21 cellular contexts compared by ENCODE assay signal in genomic region chr3:129530821-129531220, GRCh38. TPM values are rescaled to one million over a fixed set of nuclear protein-coding genes. Genes with fewer than 3 reads are reported as not detected.
DNase-seq lines count a peak whose midpoint lies in the region; ATAC-seq, FAIRE-seq and TF ChIP-seq lines count a peak whose summit lies in the region.
"Had no signal": no experiment of that assay in that cellular context is flagged by ENCODE, and none has a peak within 500 bp of the region (broad histone marks: within the 10 kb centered on the region; RNA-seq: fewer than 3 reads in every experiment).

No MANE protein-coding gene starts in this region.

- H3K9me3 ChIP-seq in A549 (no peaks in the 10 kb centered on the region), SK-N-MC (ENCODE audit: low read depth, low read length) (no peaks in the 10 kb centered on the region), endodermal cell (ENCODE audit: control insufficient read depth, low read length) (no peaks in the 10 kb centered on the region), neural progenitor cell (ENCODE audit: low read depth) (no peaks in the 10 kb centered on the region), heart left ventricle (no peaks in the 10 kb centered on the region)

- H3K27ac ChIP-seq in A549 (peak overlapping the region in 1 of 2 experiments; percentile 60; a peak in 3 of 6 replicates), SK-N-MC (no peak overlapping the region), endodermal cell (ENCODE audit: low read depth, low read length) (no peak overlapping the region), neural progenitor cell (no peak overlapping the region), heart left ventricle (no peak overlapping the region)

- peaks cover 48% of the 10 kb centered on the region for H3K4me1 Mint-ChIP-seq in endodermal cell
- H3K4me1 Mint-ChIP-seq in neural progenitor cell: peaks cover 34% of the 10 kb centered on the region

- peak overlapping the region; percentile 32 for H2AFZ ChIP-seq in neural progenitor cell (replicated peaks)

- no peaks in the 10 kb centered on the region for H4K20me1 ChIP-seq in neural progenitor cell (ENCODE audit: low read depth)

- CTCF ChIA-PET in A549 (lab: Yijun Ruan, JAX): interaction anchor here (0.7 kb wide), 1 partner anchor 9 kb away, joined by 4 read pairs; no protein-coding TSS in a partner anchor

- intact Hi-C loops in heart left ventricle (cut with DNase I): no loop called here

- H3K27ac Mint-ChIP-seq in endodermal cell (peak overlapping the region; percentile 86), neural progenitor cell (peak overlapping the region; percentile 60)
- H3K27ac Mint-ChIP-seq: IgD-negative memory B cell had no signal

- TF ChIP-seq POLR2A in A549 (IDR thresholded peaks at IDR 0.05; ENCODE audit: low read length) (no peak), heart left ventricle (IDR thresholded peaks at IDR 0.05) (no peak)

- no peaks in the 10 kb centered on the region for H3K79me2 ChIP-seq in neural progenitor cell (ENCODE audit: low read depth)

- H3K27me3 ChIP-seq in endodermal cell (ENCODE audit: control insufficient read depth, insufficient read depth, low read length, poor library complexity, severe bottlenecking): no peaks in the 10 kb centered on the region
- H3K27me3 ChIP-seq in neural progenitor cell: no peaks in the 10 kb centered on the region
- no peaks in the 10 kb centered on the region for H3K27me3 ChIP-seq in heart left ventricle

- DNase-seq in A549 (ENCODE audit: low read depth in 1 of 2, low spot score in 1 of 2) (no peak), SK-N-MC (ENCODE audit: low read depth, low spot score) (no peak), endodermal cell (no peak), neural progenitor cell (ENCODE audit: low spot score) (no peak), AG08395 (ENCODE audit: low spot score) (no peak), D341Med (ENCODE audit: low spot score) (no peak), heart left ventricle (no peak)
- no peak for DNase-seq in activated T-cell treated with anti-CD3 and anti-CD28 coated beads, Interleukin-2, amount 50 U/mL, for 48 hours
- DNase-seq: 8988T; DMS79; HCEC 1CT; NCI-H1105; NCI-H2029 treated with DMSO at 0.1 percent for 48 hours; NCI-H345; NCI-H524; NCI-H774; NK-92 treated with Interleukin-12 subunit alpha and Interleukin-12 subunit beta, amount 100 ng/mL, for 24 hours had no signal

- ATAC-seq in A549 (no peak), heart left ventricle (no peak)

- H3K4me2 ChIP-seq in A549: peak overlapping the region; percentile 19; the same call in 1 of the 3 replicates
- peak overlapping the region; percentile 27 for H3K4me2 ChIP-seq in neural progenitor cell

- TF ChIP-seq RAD21 in A549 (conservative IDR thresholded peaks at IDR 0.05 in 1 of 2, IDR thresholded peaks at IDR 0.05 in 1 of 2): no peak

- H3F3A ChIP-seq in neural progenitor cell (ENCODE audit: low read depth): peaks cover 5% of the 10 kb centered on the region

- no peak for TF ChIP-seq EP300 in A549 (IDR thresholded peaks at IDR 0.05)

- H3K27me3 Mint-ChIP-seq in endodermal cell (ENCODE audit: insufficient read depth): no peaks in the 10 kb centered on the region
- H3K27me3 Mint-ChIP-seq in neural progenitor cell (ENCODE audit: insufficient read depth, low read depth): peaks cover 12% of the 10 kb centered on the region
- H3K27me3 Mint-ChIP-seq: IgD-negative memory B cell had no signal

- H3K4me3 ChIP-seq in A549 (no peak overlapping the region), SK-N-MC (peak overlapping the region; percentile 19; the same call in 1 of the 2 replicates), endodermal cell (ENCODE audit: low read length) (peak overlapping the region; percentile 43), neural progenitor cell (no peak overlapping the region), heart left ventricle (no peak overlapping the region)

- no peak for FAIRE-seq in A549 (lab: Jason Lieb, UNC)
- FAIRE-seq: HTR-8/SVneo had no signal

- WGBS in A549 (ENCODE audit: missing lambda C conversion rate): 91% methylated on average over 9 of the region's 13 CpGs
- 91 to 96% methylated on average over 13 of the region's 13 CpGs for WGBS in endodermal cell (ENCODE audit: insufficient coverage in 1 of 2, insufficient read length in 1 of 2), 2 experiments
- WGBS in heart left ventricle, 4 donors: 97 to 98% (median 97%) methylated on average over 13 of the region's 13 CpGs

- no peak overlapping the region for H3K4me3 Mint-ChIP-seq in endodermal cell
- no peak overlapping the region for H3K4me3 Mint-ChIP-seq in neural progenitor cell
- H3K4me3 Mint-ChIP-seq: CD14-positive monocyte, IgD-negative memory B cell had no signal

- no peaks in the 10 kb centered on the region for H3K36me3 Mint-ChIP-seq in endodermal cell (ENCODE audit: low read depth)
- no peaks in the 10 kb centered on the region for H3K36me3 Mint-ChIP-seq in neural progenitor cell
- H3K36me3 Mint-ChIP-seq: IgD-negative memory B cell had no signal

- POLR2A ChIA-PET in A549 (lab: Yijun Ruan, JAX): no interaction called here

- H3K9me3 Mint-ChIP-seq in endodermal cell (no peaks in the 10 kb centered on the region), neural progenitor cell (peaks cover 2% of the 10 kb centered on the region)
- H3K9me3 Mint-ChIP-seq: CD14-positive monocyte, IgD-negative memory B cell had no signal

- TF ChIP-seq CTCF in A549 (IDR thresholded peaks at IDR 0.05) (no peak), endodermal cell (conservative IDR thresholded peaks at IDR 0.05) (no peak), neural progenitor cell (IDR thresholded peaks at IDR 0.05) (no peak), heart left ventricle (IDR thresholded peaks at IDR 0.05) (no peak)

- H3K4me1 ChIP-seq in A549 (peaks cover 23% of the 10 kb centered on the region), endodermal cell (ENCODE audit: control insufficient read depth, insufficient read depth, low read length) (peaks cover 34% of the 10 kb centered on the region), neural progenitor cell (peaks cover 26% of the 10 kb centered on the region), heart left ventricle (peaks cover 0 to 17% (median 7%) of the 10 kb centered on the region in 12 donors)

- no peaks in the 10 kb centered on the region for H3K36me3 ChIP-seq in SK-N-MC (ENCODE audit: insufficient read depth, low read length)
- no peaks in the 10 kb centered on the region for H3K36me3 ChIP-seq in endodermal cell (ENCODE audit: control insufficient read depth, insufficient read depth, low read length)
- H3K36me3 ChIP-seq in neural progenitor cell: no peaks in the 10 kb centered on the region
- no peaks in the 10 kb centered on the region for H3K36me3 ChIP-seq in heart left ventricle

- H3K9ac ChIP-seq in SK-N-MC (ENCODE audit: insufficient read length) (no peak overlapping the region), endodermal cell (ENCODE audit: extremely low read depth, low read length, poor library complexity, severe bottlenecking) (no peak overlapping the region), neural progenitor cell (no peak overlapping the region)

TF ChIP-seq in A549, 52 proteins besides CTCF, POLR2A, EP300 and RAD21:
- no peak for TF ChIP-seq KDM1A (IDR thresholded peaks at IDR 0.05; ENCODE audit: low read depth)
- TF ChIP-seq HOXB13 (CRISPR knock-in tag; IDR thresholded peaks at IDR 0.05; ENCODE audit: low read depth): no peak
- TF ChIP-seq FOXS1 (CRISPR knock-in tag; IDR thresholded peaks at IDR 0.05): no peak
- TF ChIP-seq CEBPB (IDR thresholded peaks at IDR 0.05): no peak
- no peak for TF ChIP-seq CHD4 (IDR thresholded peaks at IDR 0.05; ENCODE audit: borderline replicate concordance)
- TF ChIP-seq KDM5A (IDR thresholded peaks at IDR 0.05): no peak
- no peak for TF ChIP-seq HEYL (CRISPR knock-in tag; IDR thresholded peaks at IDR 0.05)
- no peak for TF ChIP-seq E2F6 (IDR thresholded peaks at IDR 0.05; ENCODE audit: borderline replicate concordance, low read depth)
- no peak for TF ChIP-seq SMC3 (IDR thresholded peaks at IDR 0.05)

RNA-seq across cellular contexts. Expression of gene RHO, which starts 2.4 kb away (rescaled TPM):
- polyA plus RNA-seq in A549 (2011; rRNA removed): 0.03 and 0.04 TPM in 2 replicates
- polyA plus RNA-seq in A549 (2012; cell fraction: cytosol; rRNA removed): 0.01 TPM in 1 of 2 replicates, not detected in the other
- polyA plus RNA-seq in A549 (2012; cell fraction: nucleus; rRNA removed): 0.05 and 0.11 TPM in 2 replicates
- not detected in 3 replicates for polyA plus RNA-seq in A549 (2017; fragmentation: RNase III; extraction: RNeasy Plus Mini Kit Qiagen cat#74134 plus additional on column Dnase treatment)
- not detected in 2 replicates for polyA minus RNA-seq in A549 (2011; rRNA and poly(A)+ RNA removed)
- under 1 TPM; 0.22 to 0.26 TPM for total RNA-seq in endodermal cell
- polyA plus RNA-seq in endodermal cell (2013, experiment 1 of 2): not detected
- polyA plus RNA-seq in endodermal cell (2013, experiment 2 of 2): not detected
- not detected in 2 replicates for total RNA-seq in neural progenitor cell (ENCODE audit: low replicate concordance)
- total RNA-seq in heart left ventricle: not detected
- under 1 TPM in 1 of 2 donors, not detected in 1; 0.08 TPM for polyA plus RNA-seq in heart left ventricle
- polyA plus RNA-seq: AG04450, CD14-positive monocyte, IgD-negative memory B cell had no signal

RNA-seq across cellular contexts. Expression of gene H1-8, which starts 12.2 kb away (rescaled TPM):
- polyA plus RNA-seq in A549 (2011; rRNA removed): not detected in 2 replicates
- polyA plus RNA-seq in A549 (2012; cell fraction: cytosol; rRNA removed): not detected in 2 replicates
- not detected in 2 replicates for polyA plus RNA-seq in A549 (2012; cell fraction: nucleus; rRNA removed)
- polyA plus RNA-seq in A549 (2017; fragmentation: RNase III; extraction: RNeasy Plus Mini Kit Qiagen cat#74134 plus additional on column Dnase treatment): not detected in 3 replicates
- not detected in 2 replicates for polyA minus RNA-seq in A549 (2011; rRNA and poly(A)+ RNA removed)
- not detected for total RNA-seq in endodermal cell
- polyA plus RNA-seq in endodermal cell (2013, experiment 1 of 2): not detected
- not detected for polyA plus RNA-seq in endodermal cell (2013, experiment 2 of 2)
- not detected in 2 replicates for total RNA-seq in neural progenitor cell (ENCODE audit: low replicate concordance)
- total RNA-seq in heart left ventricle: not detected
- not detected for polyA plus RNA-seq in heart left ventricle
- polyA plus RNA-seq: AG04450, CD14-positive monocyte, IgD-negative memory B cell had no signal

Comparison
In these comparisons a context has a peak if more than half of its experiments do, and no peak if none do; other contexts are left out.
1. H3K4me3 ChIP-seq: peak in SK-N-MC (single experiment) and endodermal cell (single experiment); none in A549 (single experiment), neural progenitor cell (single experiment) and heart left ventricle (0 of 12).